Comparison of ENCODE assay signal across 2 cellular contexts in genomic region chr1:47411441-47411840, GRCh38.
TF ChIP-seq lines count a peak whose summit lies in the region.

No MANE protein-coding gene starts in this region.

TF ChIP-seq in IMR-90, 13 proteins besides CTCF, POLR2A, EP300 and RAD21:
- TF ChIP-seq CEBPB (IDR thresholded peaks at IDR 0.05; ENCODE audit: low read depth, low read length) (no peak), NFE2L2 (IDR thresholded peaks at IDR 0.05; ENCODE audit: low read depth, low read length) (no peak), CHD1 (IDR thresholded peaks at IDR 0.05; ENCODE audit: low read depth, low read length) (no peak), RCOR1 (IDR thresholded peaks at IDR 0.05; ENCODE audit: insufficient replicate concordance, low read length) (no peak), ELK1 (IDR thresholded peaks at IDR 0.05; ENCODE audit: borderline replicate concordance, low read depth, low read length) (no peak), USF2 (IDR thresholded peaks at IDR 0.05; ENCODE audit: low read depth, low read length) (no peak), SMC3 (IDR thresholded peaks at IDR 0.05; ENCODE audit: low read depth, low read length) (no peak), MAFK (IDR thresholded peaks at IDR 0.05; ENCODE audit: low read depth, low read length) (no peak), MAZ (IDR thresholded peaks at IDR 0.05; ENCODE audit: borderline replicate concordance, low read depth, low read length) (no peak)

TF ChIP-seq in K562, 482 proteins besides CTCF, POLR2A, EP300 and RAD21:
- TF ChIP-seq OTX1 (CRISPR knock-in tag; IDR thresholded peaks at IDR 0.05) (no peak), PKNOX1 (IDR thresholded peaks at IDR 0.05) (no peak), NFATC3 (IDR thresholded peaks at IDR 0.05) (no peak), SRSF1 (IDR thresholded peaks at IDR 0.05; ENCODE audit: low read depth, low read length) (no peak), KHSRP (IDR thresholded peaks at IDR 0.05) (no peak), TCF7L2 (IDR thresholded peaks at IDR 0.05; ENCODE audit: low read depth, low read length) (no peak), YBX1 (IDR thresholded peaks at IDR 0.05) (no peak), TBL1XR1 (IDR thresholded peaks at IDR 0.05; ENCODE audit: low read length in 2 of 2) (no peak), RFX7 (CRISPR knock-in tag; IDR thresholded peaks at IDR 0.05) (no peak), ZFP91 (CRISPR knock-in tag; IDR thresholded peaks at IDR 0.05) (no peak), ZNF511 (CRISPR knock-in tag; IDR thresholded peaks at IDR 0.05) (no peak), CREBBP (IDR thresholded peaks at IDR 0.05; ENCODE audit: low read depth, low read length) (no peak), GABPB1 (CRISPR knock-in tag; IDR thresholded peaks at IDR 0.05) (no peak), SREBF2 (CRISPR knock-in tag; IDR thresholded peaks at IDR 0.05) (no peak), FOXA3 (CRISPR knock-in tag; conservative IDR thresholded peaks at IDR 0.05 in 1 of 2, IDR thresholded peaks at IDR 0.05 in 1 of 2) (no peak), RBFOX2 (IDR thresholded peaks at IDR 0.05; ENCODE audit: low read depth, low read length) (no peak)
- TF ChIP-seq, protein P1, sequence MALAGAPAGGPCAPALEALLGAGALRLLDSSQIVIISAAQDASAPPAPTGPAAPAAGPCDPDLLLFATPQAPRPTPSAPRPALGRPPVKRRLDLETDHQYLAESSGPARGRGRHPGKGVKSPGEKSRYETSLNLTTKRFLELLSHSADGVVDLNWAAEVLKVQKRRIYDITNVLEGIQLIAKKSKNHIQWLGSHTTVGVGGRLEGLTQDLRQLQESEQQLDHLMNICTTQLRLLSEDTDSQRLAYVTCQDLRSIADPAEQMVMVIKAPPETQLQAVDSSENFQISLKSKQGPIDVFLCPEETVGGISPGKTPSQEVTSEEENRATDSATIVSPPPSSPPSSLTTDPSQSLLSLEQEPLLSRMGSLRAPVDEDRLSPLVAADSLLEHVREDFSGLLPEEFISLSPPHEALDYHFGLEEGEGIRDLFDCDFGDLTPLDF (CRISPR knock-in tag; IDR thresholded peaks at IDR 0.05): no peak
- TF ChIP-seq, protein P2, sequence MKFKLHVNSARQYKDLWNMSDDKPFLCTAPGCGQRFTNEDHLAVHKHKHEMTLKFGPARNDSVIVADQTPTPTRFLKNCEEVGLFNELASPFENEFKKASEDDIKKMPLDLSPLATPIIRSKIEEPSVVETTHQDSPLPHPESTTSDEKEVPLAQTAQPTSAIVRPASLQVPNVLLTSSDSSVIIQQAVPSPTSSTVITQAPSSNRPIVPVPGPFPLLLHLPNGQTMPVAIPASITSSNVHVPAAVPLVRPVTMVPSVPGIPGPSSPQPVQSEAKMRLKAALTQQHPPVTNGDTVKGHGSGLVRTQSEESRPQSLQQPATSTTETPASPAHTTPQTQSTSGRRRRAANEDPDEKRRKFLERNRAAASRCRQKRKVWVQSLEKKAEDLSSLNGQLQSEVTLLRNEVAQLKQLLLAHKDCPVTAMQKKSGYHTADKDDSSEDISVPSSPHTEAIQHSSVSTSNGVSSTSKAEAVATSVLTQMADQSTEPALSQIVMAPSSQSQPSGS (CRISPR knock-in tag; IDR thresholded peaks at IDR 0.05): no peak
- TF ChIP-seq, protein P3, sequence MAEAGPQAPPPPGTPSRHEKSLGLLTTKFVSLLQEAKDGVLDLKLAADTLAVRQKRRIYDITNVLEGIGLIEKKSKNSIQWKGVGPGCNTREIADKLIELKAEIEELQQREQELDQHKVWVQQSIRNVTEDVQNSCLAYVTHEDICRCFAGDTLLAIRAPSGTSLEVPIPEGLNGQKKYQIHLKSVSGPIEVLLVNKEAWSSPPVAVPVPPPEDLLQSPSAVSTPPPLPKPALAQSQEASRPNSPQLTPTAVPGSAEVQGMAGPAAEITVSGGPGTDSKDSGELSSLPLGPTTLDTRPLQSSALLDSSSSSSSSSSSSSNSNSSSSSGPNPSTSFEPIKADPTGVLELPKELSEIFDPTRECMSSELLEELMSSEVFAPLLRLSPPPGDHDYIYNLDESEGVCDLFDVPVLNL (CRISPR knock-in tag; IDR thresholded peaks at IDR 0.05; ENCODE audit: low read depth): no peak
- TF ChIP-seq, protein P4, sequence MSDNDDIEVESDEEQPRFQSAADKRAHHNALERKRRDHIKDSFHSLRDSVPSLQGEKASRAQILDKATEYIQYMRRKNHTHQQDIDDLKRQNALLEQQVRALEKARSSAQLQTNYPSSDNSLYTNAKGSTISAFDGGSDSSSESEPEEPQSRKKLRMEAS (CRISPR knock-in tag; IDR thresholded peaks at IDR 0.05): no peak
